17 cellular contexts compared by ENCODE assay signal in the genomic region with DNA sequence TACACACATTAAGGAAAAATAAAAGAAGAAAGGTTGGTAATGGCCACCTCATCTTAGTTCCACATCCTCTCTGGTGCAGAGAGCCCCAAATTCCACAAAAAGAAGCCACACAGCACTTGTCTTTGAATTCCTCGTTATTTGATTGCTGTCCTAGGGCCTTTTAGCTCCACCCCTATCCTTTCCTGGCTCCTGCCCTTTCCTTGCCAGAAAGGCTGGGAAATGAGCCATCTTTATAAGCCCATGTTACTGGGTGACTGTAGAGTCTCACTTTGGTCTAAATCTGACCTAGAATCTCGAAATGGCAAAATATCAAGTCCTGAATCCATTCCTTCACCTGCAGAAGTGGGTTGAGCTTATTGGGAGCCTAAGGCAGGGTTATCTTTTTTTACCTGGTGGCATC. TPM values are rescaled to one million over a fixed set of nuclear protein-coding genes. Genes with fewer than 3 reads are reported as not detected.
DNase-seq lines count a peak whose midpoint lies in the region; ATAC-seq and TF ChIP-seq lines count a peak whose summit lies in the region.
"Had no signal": no experiment of that assay in that cellular context is flagged by ENCODE, and none has a peak within 500 bp of the region (broad histone marks: within the 10 kb centered on the region; RNA-seq: fewer than 3 reads in every experiment).

No MANE protein-coding gene starts in this region.

- peaks cover 22 to 38% (median 30%) of the 10 kb centered on the region in 11 experiments for H3K27me3 ChIP-seq in BLaER1 treated with 17β-estradiol and CSF1 and Interleukin-3, amounts not matched to agents 10 nM and 100 nM
- no peaks in the 10 kb centered on the region for H3K27me3 ChIP-seq in adrenal gland
- H3K27me3 ChIP-seq in dorsolateral prefrontal cortex, result no peaks in the 10 kb centered on the region
- peaks cover 7 to 20% of the 10 kb centered on the region in 2 donors for H3K27me3 ChIP-seq in left lung

- H3K4me3 ChIP-seq in BLaER1 treated with 17β-estradiol and CSF1 and Interleukin-3, amounts not matched to agents 10 nM and 100 nM, result no peak overlapping the region
- no peak overlapping the region for H3K4me3 ChIP-seq in adrenal gland
- no peak overlapping the region for H3K4me3 ChIP-seq in dorsolateral prefrontal cortex
- H3K4me3 ChIP-seq in left lung, result no peak overlapping the region
- H3K4me3 ChIP-seq: HAP-1 had no signal

- 35 to 50% (median 35%) methylated on average over 2 of the region's 2 CpGs for WGBS in adrenal gland, 4 donors

- DNase-seq in adrenal gland, result peak in 6 of 7 donors; percentile 50 to 69 (median 58)
- peak in 1 of 10 donors; percentile 57 for DNase-seq in dorsolateral prefrontal cortex
- DNase-seq in midbrain (lab: John Stamatoyannopoulos, UW), result peak; percentile 25
- no peak for DNase-seq in AG08395 (ENCODE audit: low spot score)
- DNase-seq in posterior vena cava (ENCODE audit: low spot score), result no peak
- no peak for DNase-seq in RKO (ENCODE audit: low spot score)
- no peak for DNase-seq in left lung
- DNase-seq: 8988T, IMR-90, NCI-H1417 treated with DMSO at 0.1 percent for 48 hours, NCI-H2029, NCI-H2171 treated with DMSO at 0.1 percent for 48 hours had no signal

- H3K36me3 ChIP-seq in BLaER1 treated with 17β-estradiol and CSF1 and Interleukin-3, amounts not matched to agents 10 nM and 100 nM, result peaks cover 38 to 80% (median 64%) of the 10 kb centered on the region in 11 experiments
- H3K36me3 ChIP-seq in adrenal gland (replicated peaks in 1 of 2) (peaks cover 0 to 34% of the 10 kb centered on the region in 2 donors), left lung (peaks cover 0 to 41% of the 10 kb centered on the region in 2 donors)

- peaks cover 55 to 81% (median 76%) of the 10 kb centered on the region in 10 experiments for H3K4me1 ChIP-seq in BLaER1 treated with 17β-estradiol and CSF1 and Interleukin-3, amounts not matched to agents 10 nM and 100 nM
- H3K4me1 ChIP-seq in adrenal gland (replicated peaks in 1 of 2), result peaks cover 30 to 57% of the 10 kb centered on the region in 2 donors
- peaks cover 15 to 60% of the 10 kb centered on the region in 2 donors for H3K4me1 ChIP-seq in left lung

- H3K9me3 ChIP-seq in BLaER1 treated with 17β-estradiol and CSF1 and Interleukin-3, amounts not matched to agents 10 nM and 100 nM (replicated peaks in 1 of 11), result no peaks in the 10 kb centered on the region
- H3K9me3 ChIP-seq in adrenal gland (replicated peaks in 1 of 3) (no peaks in the 10 kb centered on the region), left lung (no peaks in the 10 kb centered on the region)
- H3K9me3 ChIP-seq: Caco-2, HAP-1 had no signal

- no peak for TF ChIP-seq POLR2A in adrenal gland (IDR thresholded peaks at IDR 0.05)

- peak overlapping the region in 1 of 11 experiments; percentile 6; a peak in 1 of 22 replicates for H3K9ac ChIP-seq in BLaER1 treated with 17β-estradiol and CSF1 and Interleukin-3, amounts not matched to agents 10 nM and 100 nM

- intact Hi-C loops in adrenal gland (cut with DNase I) (no loop called here), dorsolateral prefrontal cortex (cut with DNase I) (loop anchor here (5.0 to 10.0 kb wide), 2 partner anchors 242 to 415 kb away; a partner anchor contains a TSS), posterior vena cava (cut with DNase I) (loop anchor here in 1 of 2 donors (10.0 kb wide), 1 partner anchor 205 kb away; no protein-coding TSS in a partner anchor), left lung (cut with DNase I) (no loop called here)

- no peak for ATAC-seq in left lung

- H3K27ac ChIP-seq in BLaER1 treated with 17β-estradiol and CSF1 and Interleukin-3, amounts not matched to agents 10 nM and 100 nM, result peak overlapping the region in 3 of 11 experiments; percentile 8 to 55 (median 32); a peak in 6 of 22 replicates
- H3K27ac ChIP-seq in adrenal gland (peak overlapping the region in 1 of 5 donors; percentile 20), dorsolateral prefrontal cortex (peak overlapping the region in 44 of 59 donors; percentile 9 to 99 (median 62)), left lung (no peak overlapping the region)
- H3K27ac ChIP-seq: C4-2B had no signal

- TF ChIP-seq CTCF in adrenal gland (IDR thresholded peaks at IDR 0.05) (no peak), dorsolateral prefrontal cortex (IDR thresholded peaks at IDR 0.05 in 54 of 56, conservative IDR thresholded peaks at IDR 0.05 in 2 of 56; ENCODE audit: low read depth in 1 of 56, partially characterized antibody in 56 of 56) (no peak), left lung (IDR thresholded peaks at IDR 0.05) (no peak)

- H3K4me2 ChIP-seq in BLaER1 treated with 17β-estradiol and CSF1 and Interleukin-3, amounts not matched to agents 10 nM and 100 nM, result peak overlapping the region in 7 of 11 experiments; percentile 48 to 94 (median 86); a peak in 13 of 22 replicates

- peaks cover 33 to 98% (median 93%) of the 10 kb centered on the region in 11 experiments; a peak in 21 of 22 replicates for H4K20me1 ChIP-seq in BLaER1 treated with 17β-estradiol and CSF1 and Interleukin-3, amounts not matched to agents 10 nM and 100 nM

RNA-seq across cellular contexts. Expression of a gene that starts 4.3 kb away (rescaled TPM):
- 10 to 100 TPM; 14.4 to 66.1 (median 36.5) TPM for total RNA-seq in adrenal gland
- 10 to 100 TPM in 2 of 3 donors, 1 to 10 TPM in 1; 3.4 to 48.9 (median 37.9) TPM for polyA plus RNA-seq in adrenal gland
- total RNA-seq in dorsolateral prefrontal cortex, result 100 to 1,000 TPM in 119 of 120 experiments, 10 to 100 TPM in 1; 98.1 to 297 (median 159) TPM
- total RNA-seq in posterior vena cava, result 1 to 10 TPM; 5.4 to 7.7 TPM
- total RNA-seq in left lung, result 10 to 100 TPM; 12.3 to 37.1 TPM

RNA-seq across cellular contexts. Expression of a gene that starts 6.0 kb away (rescaled TPM):
- total RNA-seq in adrenal gland (100 to 1,000 TPM in 3 of 8 donors, 10 to 100 TPM in 5; 59.7 to 115 (median 91.5) TPM), dorsolateral prefrontal cortex (10 to 100 TPM; 30.8 to 53.0 (median 40.0) TPM), posterior vena cava (100 to 1,000 TPM; 118 to 125 TPM), left lung (100 to 1,000 TPM; 105 to 130 TPM)
- 10 to 100 TPM; 38.0 to 66.3 (median 65.0) TPM for polyA plus RNA-seq in adrenal gland

RNA-seq across cellular contexts. Expression of a gene that starts 13.6 kb away (rescaled TPM):
- total RNA-seq in adrenal gland, result 100 to 1,000 TPM in 3 of 8 donors, 10 to 100 TPM in 5; 81.5 to 129 (median 98.2) TPM
- polyA plus RNA-seq in adrenal gland, result 100 to 1,000 TPM; 101 to 107 (median 103) TPM
- total RNA-seq in dorsolateral prefrontal cortex, result 100 to 1,000 TPM in 117 of 120 experiments, 10 to 100 TPM in 3; 80.9 to 227 (median 172) TPM
- total RNA-seq in posterior vena cava, result 10 to 100 TPM; 47.6 to 50.9 TPM
- 10 to 100 TPM; 49.1 to 76.8 TPM for total RNA-seq in left lung

RNA-seq across cellular contexts. Expression of a gene that starts 32.0 kb away (rescaled TPM):
- total RNA-seq in adrenal gland (10 to 100 TPM; 16.7 to 34.9 (median 31.0) TPM), dorsolateral prefrontal cortex (10 to 100 TPM in 57 of 120 experiments, 1 to 10 TPM in 63; 3.9 to 21.8 (median 9.7) TPM), posterior vena cava (10 to 100 TPM; 27.4 to 29.3 TPM), left lung (10 to 100 TPM; 60.4 to 96.4 TPM)
- polyA plus RNA-seq in adrenal gland, result 10 to 100 TPM; 15.8 to 57.7 (median 37.2) TPM
- total RNA-seq: NCI-H460 had no signal

RNA-seq across cellular contexts. Expression of a gene that starts 51.5 kb away (rescaled TPM):
- 1 to 10 TPM in 7 of 8 donors, under 1 TPM in 1; 0.81 to 8.4 (median 2.4) TPM for total RNA-seq in adrenal gland
- 1 to 10 TPM in 1 of 3 donors, under 1 TPM in 2; 0.37 to 3.0 (median 0.67) TPM for polyA plus RNA-seq in adrenal gland
- 1 to 10 TPM in 89 of 120 experiments, under 1 TPM in 31; 0.26 to 5.3 (median 1.7) TPM for total RNA-seq in dorsolateral prefrontal cortex
- under 1 TPM; 0.43 to 0.93 TPM for total RNA-seq in posterior vena cava
- total RNA-seq in left lung, result 1 to 10 TPM; 1.7 to 6.3 TPM
- total RNA-seq: IMR-90, NCI-H460 had no signal
- polyA plus RNA-seq: IMR-90 had no signal

Comparison
In these comparisons a context has a peak if more than half of its experiments do, and no peak if none do; other contexts are left out.
1. H3K27ac ChIP-seq: peak in dorsolateral prefrontal cortex (44 of 59); none in left lung (0 of 2).
2. DNase-seq: peak in adrenal gland (6 of 7) and midbrain (single experiment); none in AG08395 (single experiment), posterior vena cava (single experiment), RKO (single experiment) and left lung (0 of 2).
3. intact Hi-C loops: an anchor here in dorsolateral prefrontal cortex (5.0 to 10.0 kb wide); none called in adrenal gland and left lung.